Comparison of ENCODE assay signal across 24 cellular contexts in the genomic region with DNA sequence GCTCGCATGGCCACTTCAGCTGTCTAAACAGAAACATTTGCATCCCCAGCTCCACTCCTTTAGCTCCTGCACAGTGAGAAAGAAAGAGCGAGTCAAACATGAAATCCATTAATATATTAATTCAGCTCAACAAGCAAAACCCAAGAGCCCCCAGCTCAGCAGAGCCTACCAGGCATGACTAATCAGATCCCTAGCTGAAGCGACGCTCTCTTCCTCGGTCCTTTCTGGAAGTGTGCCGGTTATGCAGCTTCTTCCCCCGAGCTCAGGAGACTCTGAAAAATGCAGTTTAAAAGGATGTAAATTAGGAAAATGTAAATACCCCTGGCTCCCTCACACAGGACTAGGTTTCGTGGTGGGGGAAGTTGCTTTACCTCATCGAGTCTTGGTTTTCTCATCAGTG.
DNase-seq lines count a peak whose midpoint lies in the region; ATAC-seq, FAIRE-seq and TF ChIP-seq lines count a peak whose summit lies in the region.
"Had no signal": no experiment of that assay in that cellular context is flagged by ENCODE, and none has a peak within 500 bp of the region (broad histone marks: within the 10 kb centered on the region; RNA-seq: fewer than 3 reads in every experiment).

No MANE protein-coding gene starts in this region.

- H3K9me3 ChIP-seq in Karpas-422 (ENCODE audit: low read length) (no peaks in the 10 kb centered on the region), OCI-LY1 (ENCODE audit: low read length) (no peaks in the 10 kb centered on the region)

- DNase-seq in Karpas-422 (peak; percentile 43), bronchial epithelial cell (ENCODE audit: low read depth) (no peak), superior temporal gyrus (ENCODE audit: extremely low spot score) (peak; percentile 14), erythroblast (lab: John Stamatoyannopoulos, UW) (no peak)
- DNase-seq: Calu3; CD8-positive, alpha-beta memory T cell; DMS153; H7; NCI-H1092 treated with DMSO at 0.1 percent for 48 hours; NCI-H1436 treated with DMSO at 0.1 percent for 48 hours; NCI-H1930; NCI-H774; OCI-M1; SHP77 had no signal

- H3K4me2 ChIP-seq in Karpas-422 (ENCODE audit: low read depth, low read length, poor library complexity, severe bottlenecking) (no peak overlapping the region), OCI-LY1 (ENCODE audit: low read length) (peak overlapping the region; percentile 46; the same call in 1 of the 2 replicates)

- H2AFZ ChIP-seq in Karpas-422 (ENCODE audit: low read length) (no peak overlapping the region), OCI-LY1 (ENCODE audit: low read length) (no peak overlapping the region)

- H4K20me1 ChIP-seq in Karpas-422 (ENCODE audit: insufficient read depth, low read depth, low read length) (no peaks in the 10 kb centered on the region), OCI-LY1 (ENCODE audit: insufficient read depth, low read length) (no peaks in the 10 kb centered on the region)

- H3K9me2 ChIP-seq in Karpas-422 (replicated peaks; ENCODE audit: insufficient read depth, low read length) (no peaks in the 10 kb centered on the region), OCI-LY1 (ENCODE audit: low read depth, low read length) (no peaks in the 10 kb centered on the region)

- H3K4me3 ChIP-seq in Karpas-422 (ENCODE audit: low read length), result no peak overlapping the region
- peak overlapping the region; percentile 29 for H3K4me3 ChIP-seq in OCI-LY1 (ENCODE audit: low read depth, low read length, poor library complexity, severe bottlenecking)
- H3K4me3 ChIP-seq in bronchial epithelial cell (ENCODE audit: low read depth, low read length), result no peak overlapping the region
- H3K4me3 ChIP-seq: K562 had no signal

- no peak overlapping the region for H3K27ac ChIP-seq in Karpas-422 (ENCODE audit: low read length)
- no peak overlapping the region for H3K27ac ChIP-seq in OCI-LY1 (ENCODE audit: low read depth, low read length, poor library complexity, severe bottlenecking)
- H3K27ac ChIP-seq: C4-2B, HL-60 had no signal

- no peak for TF ChIP-seq POLR2A in erythroblast (IDR thresholded peaks at IDR 0.05; ENCODE audit: low read length)

- H3K9ac ChIP-seq in Karpas-422 (ENCODE audit: low read length) (no peak overlapping the region), OCI-LY1 (ENCODE audit: low read length) (no peak overlapping the region)

- H3K36me3 ChIP-seq in Karpas-422 (ENCODE audit: insufficient read depth, low read length) (no peaks in the 10 kb centered on the region), OCI-LY1 (ENCODE audit: insufficient read depth, low read length) (no peaks in the 10 kb centered on the region), bronchial epithelial cell (ENCODE audit: control insufficient read depth, insufficient read depth, low read length) (no peaks in the 10 kb centered on the region)

- H3K4me1 ChIP-seq in Karpas-422 (ENCODE audit: low read length), result no peaks in the 10 kb centered on the region
- H3K4me1 ChIP-seq in OCI-LY1 (ENCODE audit: insufficient read depth, low read length, severe bottlenecking), result peaks cover 26% of the 10 kb centered on the region

- TF ChIP-seq CTCF in OCI-LY1 (IDR thresholded peaks at IDR 0.05; ENCODE audit: low read length) (no peak), bronchial epithelial cell (IDR thresholded peaks at IDR 0.05; ENCODE audit: insufficient read depth, low read length, severe bottlenecking) (no peak)

- ATAC-seq in HG03460 (IDR thresholded peaks at IDR 0.05; ENCODE audit: unreplicated experiment), result no peak
- no peak for ATAC-seq in HG03457 (IDR thresholded peaks at IDR 0.05; ENCODE audit: unreplicated experiment)
- ATAC-seq: HepG2, K562 had no signal

- H3K27me3 ChIP-seq in Karpas-422 (ENCODE audit: low read length), result no peaks in the 10 kb centered on the region
- no peaks in the 10 kb centered on the region for H3K27me3 ChIP-seq in OCI-LY1 (ENCODE audit: insufficient read depth, low read length)
- H3K27me3 ChIP-seq in bronchial epithelial cell (ENCODE audit: control insufficient read depth, insufficient read depth, low read length), result no peaks in the 10 kb centered on the region

- H3K79me2 ChIP-seq in Karpas-422 (ENCODE audit: low read length) (no peaks in the 10 kb centered on the region), OCI-LY1 (ENCODE audit: insufficient read depth, low read length) (no peaks in the 10 kb centered on the region)

- no peaks in the 10 kb centered on the region for H3F3A ChIP-seq in OCI-LY1 (ENCODE audit: insufficient read depth, low read length)

- peak; percentile 32 for FAIRE-seq in bronchial epithelial cell (lab: Jason Lieb, UNC)
- FAIRE-seq: A204.1, GM12891, GM18507, HepG2, K562 had no signal

Comparison
In these comparisons a context has a peak if more than half of its experiments do, and no peak if none do; other contexts are left out.
1. DNase-seq: peak in Karpas-422 (single experiment) and superior temporal gyrus (single experiment); none in bronchial epithelial cell (single experiment) and erythroblast (0 of 2).